Comparison of ENCODE assay signal across 8 cellular contexts in the genomic region with DNA sequence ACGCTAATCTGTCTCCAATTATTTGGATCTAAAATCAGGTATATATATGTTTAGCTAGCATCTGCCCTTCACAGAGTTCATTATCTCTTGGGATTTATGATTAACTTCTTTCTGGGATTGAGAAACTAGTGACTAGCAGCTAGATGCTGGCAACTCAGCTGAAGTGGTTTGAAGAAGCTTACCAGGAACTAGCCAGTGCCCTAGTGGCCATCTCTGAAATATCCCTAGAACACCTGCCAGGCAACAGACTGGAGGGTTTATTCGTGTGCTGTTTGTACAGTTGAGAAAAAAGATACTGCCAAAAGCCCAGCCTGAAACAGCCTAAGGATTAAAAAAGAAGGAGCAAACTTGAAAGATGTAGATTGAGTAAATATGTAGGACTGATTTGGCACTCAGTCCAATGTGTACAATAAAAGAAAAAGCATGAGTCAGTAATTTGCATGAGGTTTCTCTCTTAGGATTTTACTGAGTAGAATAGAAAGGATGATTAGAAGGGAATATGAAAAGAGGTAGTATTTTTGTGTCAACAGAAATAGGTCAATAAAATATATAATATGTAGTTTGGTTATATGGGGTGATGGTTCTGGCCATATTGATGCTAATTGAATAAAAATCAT.
A peak's percentile ranks its signal among the peaks of the same experiment; 100 is the strongest.
DNase-seq lines count a peak whose midpoint lies in the region; ATAC-seq and TF ChIP-seq lines count a peak whose summit lies in the region.

No MANE protein-coding gene starts in this region.

- H3K27me3 Mint-ChIP-seq in activated T-cell treated with anti-CD3 and anti-CD28 coated beads, Interleukin-2, amount 50 U/mL, for 72 hours (ENCODE audit: low read depth) = no peaks in the 10 kb centered on the region

- H3K27me3 ChIP-seq in colonic mucosa = no peaks in the 10 kb centered on the region

- DNase-seq in ELR (ENCODE audit: low read depth) (peak; percentile 25), epithelial cell of esophagus (ENCODE audit: low read depth) (peak; percentile 60), colonic mucosa (no peak), cortex of kidney (lab: John Stamatoyannopoulos, UW) (no peak)
- no peak for DNase-seq in stimulated activated CD4-positive, alpha-beta T cell treated with anti-CD3 and anti-CD28 coated beads, Interleukin-12 subunit alpha, Interleukin-12 subunit beta, amount 100 ng/mL, for 4 hours
- no peak for DNase-seq in activated T-cell treated with anti-CD3 and anti-CD28 coated beads, Interleukin-2, amount 50 U/mL, for 72 hours

- no peaks in the 10 kb centered on the region for H3K36me3 ChIP-seq in colonic mucosa

- ATAC-seq in GM21576 (IDR thresholded peaks at IDR 0.05; ENCODE audit: unreplicated experiment) = peak; percentile 91
- no peak for ATAC-seq in activated T-cell treated with anti-CD3 and anti-CD28 coated beads, Interleukin-2, amount 50 U/mL, for 72 hours (replicated peaks in 1 of 2)

- H3K4me1 ChIP-seq in colonic mucosa = no peaks in the 10 kb centered on the region

- peaks cover 0 to 2% of the 10 kb centered on the region in 2 donors for H3K36me3 Mint-ChIP-seq in activated T-cell treated with anti-CD3 and anti-CD28 coated beads, Interleukin-2, amount 50 U/mL, for 72 hours (ENCODE audit: insufficient read depth in 2 of 2)

- H3K27ac ChIP-seq in colonic mucosa = no peak overlapping the region

- no peaks in the 10 kb centered on the region for H3K4me1 Mint-ChIP-seq in activated T-cell treated with anti-CD3 and anti-CD28 coated beads, Interleukin-2, amount 50 U/mL, for 72 hours (ENCODE audit: low read depth)

- no peak overlapping the region for H3K9ac ChIP-seq in colonic mucosa (ENCODE audit: low read depth in 2 of 2, low read length in 2 of 2)

- H3K4me3 Mint-ChIP-seq in activated T-cell treated with anti-CD3 and anti-CD28 coated beads, Interleukin-2, amount 50 U/mL, for 72 hours = no peak overlapping the region

- H3K4me3 ChIP-seq in epithelial cell of esophagus (ENCODE audit: low read length) (no peak overlapping the region), colonic mucosa (no peak overlapping the region)

- intact Hi-C loops in colonic mucosa (cut with DNase I) = no loop called here

- no peaks in the 10 kb centered on the region for H3K9me3 ChIP-seq in colonic mucosa

- peaks cover 3 to 5% of the 10 kb centered on the region in 2 donors for H3K9me3 Mint-ChIP-seq in activated T-cell treated with anti-CD3 and anti-CD28 coated beads, Interleukin-2, amount 50 U/mL, for 72 hours

- no peak overlapping the region for H3K27ac Mint-ChIP-seq in activated T-cell treated with anti-CD3 and anti-CD28 coated beads, Interleukin-2, amount 50 U/mL, for 72 hours

- TF ChIP-seq CTCF in LNCAP (IDR thresholded peaks at IDR 0.05) = peak; percentile 75
- TF ChIP-seq CTCF in epithelial cell of esophagus (IDR thresholded peaks at IDR 0.05; ENCODE audit: insufficient read depth, low read depth, low read length, missing control alignments) = peak; percentile 76
- TF ChIP-seq CTCF in colonic mucosa (IDR thresholded peaks at IDR 0.05) = no peak

Comparison
In these comparisons a context has a peak if more than half of its experiments do, and no peak if none do; other contexts are left out.
1. DNase-seq: peak in ELR (single experiment) and epithelial cell of esophagus (single experiment); none in stimulated activated CD4-positive, alpha-beta T cell treated with anti-CD3 and anti-CD28 coated beads, Interleukin-12 subunit alpha, Interleukin-12 subunit beta, amount 100 ng/mL, for 4 hours (single experiment), colonic mucosa (single experiment), activated T-cell treated with anti-CD3 and anti-CD28 coated beads, Interleukin-2, amount 50 U/mL, for 72 hours (0 of 2) and cortex of kidney (single experiment).